In the genomic region with DNA sequence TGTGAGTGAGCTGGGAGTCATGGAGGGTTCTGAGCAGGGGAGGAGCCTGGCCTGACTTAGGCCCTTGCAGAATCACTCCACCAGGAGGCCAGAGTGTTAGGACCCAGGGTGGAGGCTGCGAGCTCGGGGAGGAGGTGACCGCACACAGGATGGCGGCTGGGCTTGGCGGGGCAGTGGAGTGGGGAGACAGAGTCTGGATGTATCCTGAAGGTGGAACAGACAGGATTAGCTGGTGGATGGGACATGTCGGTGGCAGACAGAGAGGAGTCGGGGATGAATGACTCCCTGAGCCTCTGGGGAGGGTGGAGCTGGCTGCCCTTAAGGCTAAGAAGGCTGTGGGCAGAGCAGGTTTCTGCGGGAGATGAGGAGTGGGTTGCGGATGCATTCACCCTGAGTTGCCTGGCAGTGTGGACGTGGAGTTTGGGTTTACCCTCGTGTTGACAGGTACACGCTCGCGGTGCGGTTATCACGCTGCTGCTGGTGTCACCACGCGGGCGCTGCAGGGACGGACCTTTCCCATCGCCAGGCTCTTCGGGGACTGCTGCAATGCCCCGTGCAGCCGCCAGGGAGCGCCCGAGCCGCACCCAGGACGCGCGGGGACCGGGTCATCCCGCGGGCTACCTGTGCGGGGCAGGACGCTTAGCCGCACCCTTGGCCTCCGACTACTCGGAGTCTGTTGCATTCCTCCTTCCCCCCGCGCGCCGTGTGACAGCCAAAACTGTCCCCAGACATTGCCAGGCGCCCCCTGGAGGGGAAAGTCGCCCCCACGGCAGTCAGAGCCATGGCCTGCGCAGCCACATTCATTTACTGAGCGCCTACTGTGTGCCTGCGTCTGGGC, we compare ENCODE assay signal across 8 cellular contexts. TPM values are rescaled to one million over a fixed set of nuclear protein-coding genes. Genes with fewer than 3 reads are reported as not detected.
DNase-seq lines count a peak whose midpoint lies in the region; ATAC-seq and TF ChIP-seq lines count a peak whose summit lies in the region.

No MANE protein-coding gene starts in this region.

- H3K4me1 Mint-ChIP-seq in T-helper 1 cell treated with Interleukin-12 subunit alpha and Interleukin-12 subunit beta and Interleukin-4 antibody, amounts not matched to agents 30 μg/mL and 1 μg/mL, for 36 hours (ENCODE audit: low read depth): peaks cover 18% of the 10 kb centered on the region

- peak overlapping the region; percentile 75 to 92 (median 86) for H3K27ac ChIP-seq in gastrocnemius medialis

- H3K27me3 ChIP-seq in gastrocnemius medialis: no peaks in the 10 kb centered on the region

- peak overlapping the region; percentile 75 for H3K27ac Mint-ChIP-seq in T-helper 1 cell treated with Interleukin-12 subunit alpha and Interleukin-12 subunit beta and Interleukin-4 antibody, amounts not matched to agents 30 μg/mL and 1 μg/mL, for 36 hours

- peak overlapping the region in 3 of 4 donors; percentile 30 to 40 (median 37) for H3K4me3 ChIP-seq in gastrocnemius medialis

- no peaks in the 10 kb centered on the region for H3K36me3 ChIP-seq in gastrocnemius medialis

- DNase-seq in CMK (ENCODE audit: low read depth) (peak; percentile 57), NAMALWA (ENCODE audit: low spot score) (peak; percentile 88), amniotic epithelial cell (ENCODE audit: low read depth) (peak; percentile 31), hypothalamus (lab: John Stamatoyannopoulos, UW) (peak in 50 of 51 donors; percentile 25 to 86 (median 58)), gastrocnemius medialis (peak; percentile 58 to 82)

- H3K36me3 Mint-ChIP-seq in T-helper 1 cell treated with Interleukin-12 subunit alpha and Interleukin-12 subunit beta and Interleukin-4 antibody, amounts not matched to agents 30 μg/mL and 1 μg/mL, for 36 hours (ENCODE audit: low read depth): peaks cover 8% of the 10 kb centered on the region

- H3K27me3 Mint-ChIP-seq in T-helper 1 cell treated with Interleukin-12 subunit alpha and Interleukin-12 subunit beta and Interleukin-4 antibody, amounts not matched to agents 30 μg/mL and 1 μg/mL, for 36 hours (ENCODE audit: low read depth): peaks cover 5% of the 10 kb centered on the region

- TF ChIP-seq POLR2A in gastrocnemius medialis (IDR thresholded peaks at IDR 0.05): no peak

- TF ChIP-seq CTCF in gastrocnemius medialis (IDR thresholded peaks at IDR 0.05 in 4 of 5, conservative IDR thresholded peaks at IDR 0.05 in 1 of 5): peak; percentile 100

- H3K9me3 Mint-ChIP-seq in T-helper 1 cell treated with Interleukin-12 subunit alpha and Interleukin-12 subunit beta and Interleukin-4 antibody, amounts not matched to agents 30 μg/mL and 1 μg/mL, for 36 hours: no peaks in the 10 kb centered on the region

- in situ Hi-C loops in gastrocnemius medialis (cut with MboI; ENCODE audit: low sequenced_read_pairs in 4 of 4): loop anchor here (5.0 to 10.0 kb wide), 3 partner anchors 231 to 236 kb away; no protein-coding TSS in a partner anchor

- peak overlapping the region; percentile 57 for H3K4me3 Mint-ChIP-seq in T-helper 1 cell treated with Interleukin-12 subunit alpha and Interleukin-12 subunit beta and Interleukin-4 antibody, amounts not matched to agents 30 μg/mL and 1 μg/mL, for 36 hours

- no peaks in the 10 kb centered on the region for H3K9me3 ChIP-seq in gastrocnemius medialis

- intact Hi-C loops in gastrocnemius medialis (cut with DNase I; ENCODE audit: low total_unique reads): loop anchor here (1.0 to 10.0 kb wide), 5 partner anchors 154 to 318 kb away; no protein-coding TSS in a partner anchor

- peaks cover 10 to 14% of the 10 kb centered on the region in 2 donors for H3K4me1 ChIP-seq in gastrocnemius medialis

- ATAC-seq in GM21526 (IDR thresholded peaks at IDR 0.05; ENCODE audit: low FRiP score, unreplicated experiment): peak; percentile 67
- peak; percentile 31 to 51 for ATAC-seq in gastrocnemius medialis
- ATAC-seq in GM18517 (IDR thresholded peaks at IDR 0.05; ENCODE audit: unreplicated experiment): no peak

RNA-seq across cellular contexts. Expression of a gene that starts 43.0 kb away (rescaled TPM):
- 10 to 100 TPM in 2 of 4 donors, 1 to 10 TPM in 2; 4.5 to 13.1 (median 9.5) TPM for total RNA-seq in gastrocnemius medialis

Comparison
In these comparisons a context has a peak if more than half of its experiments do, and no peak if none do; other contexts are left out.
1. DNase-seq: peak in every context shown above with its lines; median percentile 88 in NAMALWA; 70 in gastrocnemius medialis; 58 in hypothalamus; 57 in CMK; 31 in amniotic epithelial cell.